In the genomic region with DNA sequence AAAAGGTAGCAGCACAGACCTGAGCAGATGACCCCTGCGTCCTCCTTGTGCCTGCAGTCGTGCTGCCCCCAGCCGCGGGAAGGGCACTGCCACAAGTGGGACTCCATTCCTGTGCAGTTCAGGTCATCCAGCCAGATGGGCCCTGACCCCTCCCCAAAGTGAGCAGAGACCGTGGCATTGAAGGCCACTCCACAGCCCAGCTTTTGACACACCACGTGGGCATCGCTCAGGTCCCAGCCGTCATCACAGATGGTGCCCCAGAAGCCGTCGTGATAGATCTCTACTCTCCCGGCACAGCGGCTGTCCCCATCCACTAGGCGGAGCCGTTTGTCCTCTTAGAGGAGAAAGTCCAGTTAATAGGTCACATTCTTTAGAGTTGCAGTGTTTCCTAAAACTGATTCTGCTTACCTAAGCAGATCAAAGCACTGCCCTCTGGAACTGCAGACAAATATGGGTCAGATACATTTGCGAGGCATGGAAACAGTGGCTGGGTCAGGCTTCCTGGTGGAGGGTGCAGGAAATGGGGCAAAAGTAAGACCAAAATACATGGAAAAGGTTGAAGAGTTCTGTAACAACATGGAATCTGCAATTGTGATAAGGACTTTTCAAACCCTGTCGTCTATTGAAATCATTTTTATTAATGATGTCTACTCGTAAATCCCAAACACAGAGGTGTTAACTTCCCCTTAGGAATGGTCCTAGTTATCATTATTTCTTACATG, we compare ENCODE assay signal across 8 cellular contexts.
DNase-seq lines count a peak whose midpoint lies in the region; ATAC-seq, FAIRE-seq and TF ChIP-seq lines count a peak whose summit lies in the region.

No MANE protein-coding gene starts in this region.

- ATAC-seq in GM23338, result peak; percentile 100
- no peak for ATAC-seq in HG02884 (IDR thresholded peaks at IDR 0.05; ENCODE audit: unreplicated experiment)

- no peaks in the 10 kb centered on the region for H3K36me3 ChIP-seq in BJ (ENCODE audit: control insufficient read depth, insufficient read depth, low read length)
- H3K36me3 ChIP-seq in GM23338 (ENCODE audit: insufficient read depth), result no peaks in the 10 kb centered on the region
- no peaks in the 10 kb centered on the region for H3K36me3 ChIP-seq in OCI-LY7 (ENCODE audit: insufficient read depth, low read length)

- no peak for FAIRE-seq in GM19239 (lab: Jason Lieb, UNC)

- no peaks in the 10 kb centered on the region for H3K9me3 ChIP-seq in OCI-LY7 (ENCODE audit: low read length)

- H3K79me2 ChIP-seq in GM23338 (replicated peaks; ENCODE audit: insufficient read depth) (no peaks in the 10 kb centered on the region), OCI-LY7 (ENCODE audit: insufficient read depth, low read depth, low read length) (no peaks in the 10 kb centered on the region)

- peaks cover 4% of the 10 kb centered on the region; the same call in 2 of the 3 replicates for H3K9me3 Mint-ChIP-seq in GM23338
- H3K9me3 Mint-ChIP-seq in osteocyte (ENCODE audit: unreplicated experiment), result peaks cover 3% of the 10 kb centered on the region

- H3K4me1 ChIP-seq in GM23338 (ENCODE audit: insufficient read depth) (no peaks in the 10 kb centered on the region), OCI-LY7 (ENCODE audit: insufficient read depth, low read length, poor library complexity, severe bottlenecking) (no peaks in the 10 kb centered on the region)

- H3K9me2 ChIP-seq in GM23338 (ENCODE audit: insufficient read depth), result no peaks in the 10 kb centered on the region
- H3K9me2 ChIP-seq in OCI-LY7 (ENCODE audit: insufficient read depth, low read length), result no peaks in the 10 kb centered on the region

- 0 out of 2 replicates have a peak overlapping the region, but pooled peaks have one; percentile 79 for H2AFZ ChIP-seq in GM23338
- no peak overlapping the region for H2AFZ ChIP-seq in OCI-LY7 (ENCODE audit: low read length)

- H3K27me3 ChIP-seq in BJ (ENCODE audit: control insufficient read depth, insufficient read depth, low read length) (no peaks in the 10 kb centered on the region), GM23338 (ENCODE audit: insufficient read depth) (no peaks in the 10 kb centered on the region)

- intact Hi-C loops in OCI-LY7 (cut with micrococcal nuclease; ENCODE audit: unreplicated experiment), result no loop called here

- H3K27ac ChIP-seq in GM23338 (ENCODE audit: low read depth) (no peak overlapping the region), OCI-LY7 (ENCODE audit: low read depth, low read length, poor library complexity, severe bottlenecking) (no peak overlapping the region)

- H3K4me3 ChIP-seq in BJ (ENCODE audit: low read depth, low read length) (no peak overlapping the region), GM23338 (no peak overlapping the region), OCI-LY7 (ENCODE audit: low read depth, low read length, poor library complexity, severe bottlenecking) (no peak overlapping the region), epithelial cell of esophagus (ENCODE audit: low read length) (no peak overlapping the region)

- DNase-seq in BJ (ENCODE audit: low read depth) (no peak), GM23338 (ENCODE audit: low spot score) (peak; percentile 91), OCI-LY7 (ENCODE audit: low spot score) (peak; percentile 27), epithelial cell of esophagus (ENCODE audit: low read depth) (peak; percentile 47), osteocyte (ENCODE audit: extremely low spot score, unreplicated experiment) (no peak), GM19240 (ENCODE audit: insufficient read length, low spot score) (no peak), GM19239 (ENCODE audit: insufficient read length, low spot score) (no peak)

- H3K4me2 ChIP-seq in GM23338, result no peak overlapping the region
- no peak overlapping the region for H3K4me2 ChIP-seq in OCI-LY7 (ENCODE audit: low read length)

- H3F3A ChIP-seq in GM23338 (replicated peaks; ENCODE audit: low read depth), result no peaks in the 10 kb centered on the region

- TF ChIP-seq CTCF in BJ (IDR thresholded peaks at IDR 0.05; ENCODE audit: insufficient read depth, low read depth, low read length) (peak; percentile 62), GM23338 (conservative IDR thresholded peaks at IDR 0.05; ENCODE audit: low read depth in 2 of 2) (peak; percentile 85 to 91), OCI-LY7 (conservative IDR thresholded peaks at IDR 0.05; ENCODE audit: low read length) (peak; percentile 66), epithelial cell of esophagus (IDR thresholded peaks at IDR 0.05; ENCODE audit: insufficient read depth, low read depth, low read length, missing control alignments) (peak; percentile 55), osteocyte (IDR thresholded peaks at IDR 0.05) (peak; percentile 40)

- POLR2A ChIA-PET in BJ (lab: Charles Lee) (no interaction called here), OCI-LY7 (lab: Charles Lee) (no interaction called here)

- H3K36me3 Mint-ChIP-seq in GM23338 (ENCODE audit: low read depth) (no peaks in the 10 kb centered on the region), osteocyte (ENCODE audit: unreplicated experiment) (no peaks in the 10 kb centered on the region)

- H3K4me1 Mint-ChIP-seq in GM23338 (peaks cover 2% of the 10 kb centered on the region; the same call in 1 of the 3 replicates), osteocyte (ENCODE audit: unreplicated experiment) (peaks cover under 1% of the 10 kb centered on the region)

- H4K20me1 ChIP-seq in GM23338 (replicated peaks; ENCODE audit: insufficient read depth), result no peaks in the 10 kb centered on the region
- H4K20me1 ChIP-seq in OCI-LY7 (ENCODE audit: insufficient read depth, low read length), result no peaks in the 10 kb centered on the region

- BruUV-seq in OCI-LY7 (replicated peaks; lab: Mats Ljungman, UMichigan), result no TSS peak

- CTCF ChIA-PET in BJ (lab: Yijun Ruan, JAX), result no interaction called here
- CTCF ChIA-PET in OCI-LY7 (lab: Charles Lee; ENCODE audit: unreplicated experiment), result no interaction called here

- H3K4me3 Mint-ChIP-seq in GM23338 (no peak overlapping the region), osteocyte (ENCODE audit: unreplicated experiment) (no peak overlapping the region)

- H3K27me3 Mint-ChIP-seq in GM23338 (ENCODE audit: insufficient read depth, low read depth, poor library complexity) (peaks cover 2% of the 10 kb centered on the region), osteocyte (ENCODE audit: unreplicated experiment) (no peaks in the 10 kb centered on the region)

- H3K27ac Mint-ChIP-seq in GM23338, result no peak overlapping the region
- no peak overlapping the region for H3K27ac Mint-ChIP-seq in osteocyte (ENCODE audit: unreplicated experiment)

TF ChIP-seq in GM23338, 12 proteins besides CTCF, POLR2A, EP300 and RAD21 (continues in another document):
- TF ChIP-seq CREB1 (CRISPR knock-in tag; IDR thresholded peaks at IDR 0.05; ENCODE audit: low read depth), result 0 out of 2 replicates have a peak, but pooled peaks have one; percentile 2
- TF ChIP-seq, protein P1, sequence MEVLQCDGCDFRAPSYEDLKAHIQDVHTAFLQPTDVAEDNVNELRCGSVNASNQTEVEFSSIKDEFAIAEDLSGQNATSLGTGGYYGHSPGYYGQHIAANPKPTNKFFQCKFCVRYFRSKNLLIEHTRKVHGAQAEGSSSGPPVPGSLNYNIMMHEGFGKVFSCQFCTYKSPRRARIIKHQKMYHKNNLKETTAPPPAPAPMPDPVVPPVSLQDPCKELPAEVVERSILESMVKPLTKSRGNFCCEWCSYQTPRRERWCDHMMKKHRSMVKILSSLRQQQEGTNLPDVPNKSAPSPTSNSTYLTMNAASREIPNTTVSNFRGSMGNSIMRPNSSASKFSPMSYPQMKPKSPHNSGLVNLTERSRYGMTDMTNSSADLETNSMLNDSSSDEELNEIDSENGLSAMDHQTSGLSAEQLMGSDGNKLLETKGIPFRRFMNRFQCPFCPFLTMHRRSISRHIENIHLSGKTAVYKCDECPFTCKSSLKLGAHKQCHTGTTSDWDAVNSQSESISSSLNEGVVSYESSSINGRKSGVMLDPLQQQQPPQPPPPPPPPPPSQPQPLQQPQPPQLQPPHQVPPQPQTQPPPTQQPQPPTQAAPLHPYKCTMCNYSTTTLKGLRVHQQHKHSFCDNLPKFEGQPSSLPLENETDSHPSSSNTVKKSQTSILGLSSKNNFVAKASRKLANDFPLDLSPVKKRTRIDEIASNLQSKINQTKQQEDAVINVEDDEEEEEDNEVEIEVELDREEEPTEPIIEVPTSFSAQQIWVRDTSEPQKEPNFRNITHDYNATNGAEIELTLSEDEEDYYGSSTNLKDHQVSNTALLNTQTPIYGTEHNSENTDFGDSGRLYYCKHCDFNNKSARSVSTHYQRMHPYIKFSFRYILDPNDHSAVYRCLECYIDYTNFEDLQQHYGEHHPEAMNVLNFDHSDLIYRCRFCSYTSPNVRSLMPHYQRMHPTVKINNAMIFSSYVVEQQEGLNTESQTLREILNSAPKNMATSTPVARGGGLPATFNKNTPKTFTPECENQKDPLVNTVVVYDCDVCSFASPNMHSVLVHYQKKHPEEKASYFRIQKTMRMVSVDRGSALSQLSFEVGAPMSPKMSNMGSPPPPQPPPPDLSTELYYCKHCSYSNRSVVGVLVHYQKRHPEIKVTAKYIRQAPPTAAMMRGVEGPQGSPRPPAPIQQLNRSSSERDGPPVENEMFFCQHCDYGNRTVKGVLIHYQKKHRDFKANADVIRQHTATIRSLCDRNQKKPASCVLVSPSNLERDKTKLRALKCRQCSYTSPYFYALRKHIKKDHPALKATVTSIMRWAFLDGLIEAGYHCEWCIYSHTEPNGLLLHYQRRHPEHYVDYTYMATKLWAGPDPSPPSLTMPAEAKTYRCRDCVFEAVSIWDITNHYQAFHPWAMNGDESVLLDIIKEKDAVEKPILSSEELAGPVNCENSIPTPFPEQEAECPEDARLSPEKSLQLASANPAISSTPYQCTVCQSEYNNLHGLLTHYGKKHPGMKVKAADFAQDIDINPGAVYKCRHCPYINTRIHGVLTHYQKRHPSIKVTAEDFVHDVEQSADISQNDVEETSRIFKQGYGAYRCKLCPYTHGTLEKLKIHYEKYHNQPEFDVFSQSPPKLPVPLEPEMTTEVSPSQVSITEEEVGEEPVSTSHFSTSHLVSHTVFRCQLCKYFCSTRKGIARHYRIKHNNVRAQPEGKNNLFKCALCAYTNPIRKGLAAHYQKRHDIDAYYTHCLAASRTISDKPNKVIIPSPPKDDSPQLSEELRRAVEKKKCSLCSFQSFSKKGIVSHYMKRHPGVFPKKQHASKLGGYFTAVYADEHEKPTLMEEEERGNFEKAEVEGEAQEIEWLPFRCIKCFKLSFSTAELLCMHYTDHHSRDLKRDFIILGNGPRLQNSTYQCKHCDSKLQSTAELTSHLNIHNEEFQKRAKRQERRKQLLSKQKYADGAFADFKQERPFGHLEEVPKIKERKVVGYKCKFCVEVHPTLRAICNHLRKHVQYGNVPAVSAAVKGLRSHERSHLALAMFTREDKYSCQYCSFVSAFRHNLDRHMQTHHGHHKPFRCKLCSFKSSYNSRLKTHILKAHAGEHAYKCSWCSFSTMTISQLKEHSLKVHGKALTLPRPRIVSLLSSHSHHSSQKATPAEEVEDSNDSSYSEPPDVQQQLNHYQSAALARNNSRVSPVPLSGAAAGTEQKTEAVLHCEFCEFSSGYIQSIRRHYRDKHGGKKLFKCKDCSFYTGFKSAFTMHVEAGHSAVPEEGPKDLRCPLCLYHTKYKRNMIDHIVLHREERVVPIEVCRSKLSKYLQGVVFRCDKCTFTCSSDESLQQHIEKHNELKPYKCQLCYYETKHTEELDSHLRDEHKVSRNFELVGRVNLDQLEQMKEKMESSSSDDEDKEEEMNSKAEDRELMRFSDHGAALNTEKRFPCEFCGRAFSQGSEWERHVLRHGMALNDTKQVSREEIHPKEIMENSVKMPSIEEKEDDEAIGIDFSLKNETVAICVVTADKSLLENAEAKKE (CRISPR knock-in tag; IDR thresholded peaks at IDR 0.05), result peak; percentile 50; the same call in 1 of the 2 replicates

Comparison
In these comparisons a context has a peak if more than half of its experiments do, and no peak if none do; other contexts are left out.
1. DNase-seq: peak in GM23338 (single experiment), OCI-LY7 (single experiment) and epithelial cell of esophagus (single experiment); none in BJ (single experiment), osteocyte (single experiment), GM19240 (single experiment) and GM19239 (single experiment).
2. Peak in every context shown above with its lines, with median percentiles within 50 percentile points of each other: CTCF ChIP-seq.